In genomic region chr6:139219746-139220145, GRCh38 we compare ENCODE assay signal across 1 cellular context.
TF ChIP-seq lines count a peak whose summit lies in the region.

No MANE protein-coding gene starts in this region.

TF ChIP-seq in SK-N-SH, 30 proteins besides CTCF, POLR2A, EP300 and RAD21 (continued from another document):
- TF ChIP-seq, protein P1, sequence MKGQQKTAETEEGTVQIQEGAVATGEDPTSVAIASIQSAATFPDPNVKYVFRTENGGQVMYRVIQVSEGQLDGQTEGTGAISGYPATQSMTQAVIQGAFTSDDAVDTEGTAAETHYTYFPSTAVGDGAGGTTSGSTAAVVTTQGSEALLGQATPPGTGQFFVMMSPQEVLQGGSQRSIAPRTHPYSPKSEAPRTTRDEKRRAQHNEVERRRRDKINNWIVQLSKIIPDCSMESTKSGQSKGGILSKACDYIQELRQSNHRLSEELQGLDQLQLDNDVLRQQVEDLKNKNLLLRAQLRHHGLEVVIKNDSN (IDR thresholded peaks at IDR 0.05; ENCODE audit: borderline replicate concordance, low read depth) = no peak
- TF ChIP-seq NRF1 (IDR thresholded peaks at IDR 0.05; ENCODE audit: low read depth, low read length) = no peak
- TF ChIP-seq FOXJ3 (CRISPR knock-in tag; IDR thresholded peaks at IDR 0.05) = no peak
- no peak for TF ChIP-seq PBX3 (IDR thresholded peaks at IDR 0.05)
- TF ChIP-seq JUND (IDR thresholded peaks at IDR 0.05) = no peak
- no peak for TF ChIP-seq SMC3 (IDR thresholded peaks at IDR 0.05; ENCODE audit: low read depth, low read length)
- no peak for TF ChIP-seq POLR2AphosphoS5 (IDR thresholded peaks at IDR 0.05; ENCODE audit: low read depth, low read length)
- TF ChIP-seq IRF3 (IDR thresholded peaks at IDR 0.05; ENCODE audit: low read depth, low read length) = no peak
- TF ChIP-seq GATA2 (CRISPR knock-in tag; IDR thresholded peaks at IDR 0.05) = no peak
- TF ChIP-seq EZH2phosphoT487 (IDR thresholded peaks at IDR 0.05; ENCODE audit: borderline replicate concordance, low read depth) = no peak
- no peak for TF ChIP-seq TEAD4 (IDR thresholded peaks at IDR 0.05; ENCODE audit: borderline replicate concordance, insufficient read depth)
- TF ChIP-seq, protein P2, sequence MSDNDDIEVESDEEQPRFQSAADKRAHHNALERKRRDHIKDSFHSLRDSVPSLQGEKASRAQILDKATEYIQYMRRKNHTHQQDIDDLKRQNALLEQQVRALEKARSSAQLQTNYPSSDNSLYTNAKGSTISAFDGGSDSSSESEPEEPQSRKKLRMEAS (IDR thresholded peaks at IDR 0.05; ENCODE audit: low read depth) = no peak
- no peak for TF ChIP-seq YY1 (IDR thresholded peaks at IDR 0.05; ENCODE audit: low read depth)
- TF ChIP-seq GABPA (IDR thresholded peaks at IDR 0.05; ENCODE audit: low read depth) = no peak
- TF ChIP-seq MEF2A (IDR thresholded peaks at IDR 0.05; ENCODE audit: borderline replicate concordance, low read depth) = no peak
- TF ChIP-seq, protein P3, sequence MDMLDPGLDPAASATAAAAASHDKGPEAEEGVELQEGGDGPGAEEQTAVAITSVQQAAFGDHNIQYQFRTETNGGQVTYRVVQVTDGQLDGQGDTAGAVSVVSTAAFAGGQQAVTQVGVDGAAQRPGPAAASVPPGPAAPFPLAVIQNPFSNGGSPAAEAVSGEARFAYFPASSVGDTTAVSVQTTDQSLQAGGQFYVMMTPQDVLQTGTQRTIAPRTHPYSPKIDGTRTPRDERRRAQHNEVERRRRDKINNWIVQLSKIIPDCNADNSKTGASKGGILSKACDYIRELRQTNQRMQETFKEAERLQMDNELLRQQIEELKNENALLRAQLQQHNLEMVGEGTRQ (IDR thresholded peaks at IDR 0.05; ENCODE audit: borderline replicate concordance, low read depth, low read length) = no peak
TF ChIP-seq in SK-N-SH: peak in this region for 0.
